In the genomic region with DNA sequence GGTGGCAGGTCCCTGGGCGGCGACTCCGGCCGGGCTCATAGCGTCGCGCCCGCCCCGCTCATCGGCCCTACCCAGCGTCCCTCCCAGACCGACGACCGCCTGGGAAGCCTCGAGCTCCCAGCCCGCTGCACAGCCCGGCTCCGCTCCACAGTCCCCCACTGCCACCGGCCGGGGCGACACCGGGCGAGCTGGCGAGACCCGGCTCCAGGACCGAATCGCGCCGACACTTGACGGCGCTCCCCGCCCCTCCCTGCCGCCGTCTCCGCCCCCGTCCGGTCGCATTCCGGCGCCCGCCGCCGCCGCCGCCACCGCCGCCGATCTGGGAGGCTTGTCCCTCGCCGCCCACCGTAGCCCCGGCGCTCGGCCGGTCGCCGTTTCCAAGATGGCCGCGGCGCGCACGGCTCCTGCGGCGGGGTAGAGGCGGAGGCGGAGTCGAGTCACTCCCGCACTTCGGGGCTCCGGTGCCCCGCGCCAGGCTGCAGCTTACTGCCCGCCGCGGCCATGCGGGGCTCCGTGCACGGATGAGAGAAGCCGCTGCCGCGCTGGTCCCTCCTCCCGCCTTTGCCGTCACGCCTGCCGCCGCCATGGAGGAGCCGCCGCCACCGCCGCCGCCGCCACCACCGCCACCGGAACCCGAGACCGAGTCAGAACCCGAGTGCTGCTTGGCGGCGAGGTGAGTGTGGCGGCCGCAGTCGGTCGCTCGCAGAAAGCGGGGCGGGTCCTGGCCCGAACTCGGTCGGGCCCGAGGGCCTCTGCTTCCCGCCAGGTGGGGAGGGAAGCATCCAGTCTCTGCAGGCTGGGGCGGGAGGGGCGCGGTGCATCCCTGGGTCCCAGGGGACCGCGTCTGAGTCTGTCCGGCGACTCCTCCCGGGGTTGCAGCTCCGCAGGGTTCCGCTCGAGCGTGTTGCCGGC, we compare ENCODE assay signal across 8 cellular contexts. TPM values are rescaled to one million over a fixed set of nuclear protein-coding genes. Genes with fewer than 3 reads are reported as not detected.
DNase-seq lines count a peak whose midpoint lies in the region; ATAC-seq and TF ChIP-seq lines count a peak whose summit lies in the region.

A gene with protein sequence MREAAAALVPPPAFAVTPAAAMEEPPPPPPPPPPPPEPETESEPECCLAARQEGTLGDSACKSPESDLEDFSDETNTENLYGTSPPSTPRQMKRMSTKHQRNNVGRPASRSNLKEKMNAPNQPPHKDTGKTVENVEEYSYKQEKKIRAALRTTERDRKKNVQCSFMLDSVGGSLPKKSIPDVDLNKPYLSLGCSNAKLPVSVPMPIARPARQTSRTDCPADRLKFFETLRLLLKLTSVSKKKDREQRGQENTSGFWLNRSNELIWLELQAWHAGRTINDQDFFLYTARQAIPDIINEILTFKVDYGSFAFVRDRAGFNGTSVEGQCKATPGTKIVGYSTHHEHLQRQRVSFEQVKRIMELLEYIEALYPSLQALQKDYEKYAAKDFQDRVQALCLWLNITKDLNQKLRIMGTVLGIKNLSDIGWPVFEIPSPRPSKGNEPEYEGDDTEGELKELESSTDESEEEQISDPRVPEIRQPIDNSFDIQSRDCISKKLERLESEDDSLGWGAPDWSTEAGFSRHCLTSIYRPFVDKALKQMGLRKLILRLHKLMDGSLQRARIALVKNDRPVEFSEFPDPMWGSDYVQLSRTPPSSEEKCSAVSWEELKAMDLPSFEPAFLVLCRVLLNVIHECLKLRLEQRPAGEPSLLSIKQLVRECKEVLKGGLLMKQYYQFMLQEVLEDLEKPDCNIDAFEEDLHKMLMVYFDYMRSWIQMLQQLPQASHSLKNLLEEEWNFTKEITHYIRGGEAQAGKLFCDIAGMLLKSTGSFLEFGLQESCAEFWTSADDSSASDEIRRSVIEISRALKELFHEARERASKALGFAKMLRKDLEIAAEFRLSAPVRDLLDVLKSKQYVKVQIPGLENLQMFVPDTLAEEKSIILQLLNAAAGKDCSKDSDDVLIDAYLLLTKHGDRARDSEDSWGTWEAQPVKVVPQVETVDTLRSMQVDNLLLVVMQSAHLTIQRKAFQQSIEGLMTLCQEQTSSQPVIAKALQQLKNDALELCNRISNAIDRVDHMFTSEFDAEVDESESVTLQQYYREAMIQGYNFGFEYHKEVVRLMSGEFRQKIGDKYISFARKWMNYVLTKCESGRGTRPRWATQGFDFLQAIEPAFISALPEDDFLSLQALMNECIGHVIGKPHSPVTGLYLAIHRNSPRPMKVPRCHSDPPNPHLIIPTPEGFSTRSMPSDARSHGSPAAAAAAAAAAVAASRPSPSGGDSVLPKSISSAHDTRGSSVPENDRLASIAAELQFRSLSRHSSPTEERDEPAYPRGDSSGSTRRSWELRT (N-terminal part only) (plus strand): TSS at position 359 of the 912 bp plus-strand sequence. CDS start 163 bp downstream, at position 522.

- H3K27me3 ChIP-seq in Panc1 (ENCODE audit: control insufficient read depth, insufficient read depth, low read length) (no peaks in the 10 kb centered on the region), esophagus squamous epithelium (no peaks in the 10 kb centered on the region)

- peaks cover 0 to 14% of the 10 kb centered on the region in 2 donors for H3K36me3 Mint-ChIP-seq in naive B cell
- H3K36me3 Mint-ChIP-seq in stimulated activated memory B cell treated with anti-CD40 and anti-IgM and Interleukin-4, amounts not matched to agents 10 μg/mL and 1 μg/mL and 100 μg/mL, for 72 hours: no peaks in the 10 kb centered on the region

- in situ Hi-C loops in Panc1 (cut with HindIII; ENCODE audit: low pct_unique_long_range_greater_than_20kb, low sequenced_read_pairs): no loop called here

- H3K9me3 Mint-ChIP-seq in naive B cell: peaks cover 2 to 13% (median 8%) of the 10 kb centered on the region in 7 donors
- no peaks in the 10 kb centered on the region for H3K9me3 Mint-ChIP-seq in stimulated activated memory B cell treated with anti-CD40 and anti-IgM and Interleukin-4, amounts not matched to agents 10 μg/mL and 1 μg/mL and 100 μg/mL, for 72 hours

- WGBS in esophagus squamous epithelium, 2 donors: 1 to 10% methylated on average over 4 to 38 of the region's 124 CpGs

- peaks cover 8 to 16% (median 10%) of the 10 kb centered on the region in 3 donors for H3K27me3 Mint-ChIP-seq in naive B cell
- H3K27me3 Mint-ChIP-seq in stimulated activated memory B cell treated with anti-CD40 and anti-IgM and Interleukin-4, amounts not matched to agents 10 μg/mL and 1 μg/mL and 100 μg/mL, for 72 hours: no peaks in the 10 kb centered on the region

- H3K9me3 ChIP-seq in Panc1 (ENCODE audit: control insufficient read depth, insufficient read depth, low read depth, low read length) (no peaks in the 10 kb centered on the region), esophagus squamous epithelium (no peaks in the 10 kb centered on the region)

- peak; percentile 69 for ATAC-seq in GM21360 (IDR thresholded peaks at IDR 0.05; ENCODE audit: unreplicated experiment)
- ATAC-seq in Panc1: peak; percentile 95
- peak; percentile 69 to 71 for ATAC-seq in naive B cell (ENCODE audit: low read depth in 2 of 2)
- peak; percentile 85 for ATAC-seq in stimulated activated memory B cell treated with anti-CD40 and anti-IgM and Interleukin-4, amounts not matched to agents 10 μg/mL and 1 μg/mL and 100 μg/mL, for 72 hours

- POLR2A ChIA-PET in Panc1 (lab: Charles Lee): no interaction called here

- H3K36me3 ChIP-seq in Panc1 (ENCODE audit: control insufficient read depth, insufficient read depth, low read length) (no peaks in the 10 kb centered on the region; the same call in 1 of the 2 replicates), esophagus squamous epithelium (no peaks in the 10 kb centered on the region)

- intact Hi-C loops in Panc1 (cut with micrococcal nuclease; ENCODE audit: unreplicated experiment): loop anchor here (2.0 to 5.0 kb wide), 2 partner anchors 61 to 381 kb away; no protein-coding TSS in a partner anchor
- intact Hi-C loops in esophagus squamous epithelium (cut with DNase I): loop anchor here (5.0 kb wide), 1 partner anchor 59 kb away; no protein-coding TSS in a partner anchor

- no TSS peak for BruUV-seq in Panc1 (replicated peaks; lab: Mats Ljungman, UMichigan)

- CTCF ChIA-PET in Panc1 (lab: Charles Lee): interaction anchor here (0.9 to 1.2 kb wide), 2 partner anchors 61 kb away, joined by 3 to 8 read pairs; no protein-coding TSS in a partner anchor

- H3K27ac ChIP-seq in Panc1 (ENCODE audit: low read length): peak within 1 kb of the TSS; percentile 82
- peak within 1 kb of the TSS; percentile 89 to 98 (median 97) for H3K27ac ChIP-seq in esophagus squamous epithelium

- H3K4me3 ChIP-seq in Panc1 (ENCODE audit: low read depth in 2 of 2, low read length in 2 of 2): peak within 1 kb of the TSS; percentile 67 to 94
- peak within 1 kb of the TSS; percentile 75 to 97 (median 94) for H3K4me3 ChIP-seq in esophagus squamous epithelium

- no peak for TF ChIP-seq CTCF in Panc1 (IDR thresholded peaks at IDR 0.05)
- peak in 3 of 6 experiments; percentile 4 to 14 (median 5) for TF ChIP-seq CTCF in esophagus squamous epithelium (IDR thresholded peaks at IDR 0.05)

- TF ChIP-seq POLR2A in esophagus squamous epithelium (IDR thresholded peaks at IDR 0.05): peak in 3 of 4 donors; percentile 2 to 71 (median 43)

- H3K4me3 Mint-ChIP-seq in naive B cell: peak within 1 kb of the TSS; percentile 94 to 100 (median 96)
- H3K4me3 Mint-ChIP-seq in stimulated activated memory B cell treated with anti-CD40 and anti-IgM and Interleukin-4, amounts not matched to agents 10 μg/mL and 1 μg/mL and 100 μg/mL, for 72 hours: peak within 1 kb of the TSS; percentile 97

- H3K4me1 Mint-ChIP-seq in naive B cell: peaks cover 20 to 34% (median 34%) of the 10 kb centered on the region in 3 donors
- peaks cover 37% of the 10 kb centered on the region for H3K4me1 Mint-ChIP-seq in stimulated activated memory B cell treated with anti-CD40 and anti-IgM and Interleukin-4, amounts not matched to agents 10 μg/mL and 1 μg/mL and 100 μg/mL, for 72 hours

- H3K4me1 ChIP-seq in Panc1 (ENCODE audit: control insufficient read depth, insufficient read depth, low read length) (peaks cover 16% of the 10 kb centered on the region), esophagus squamous epithelium (peaks cover 12 to 53% (median 24%) of the 10 kb centered on the region in 3 donors)

- H3K27ac Mint-ChIP-seq in naive B cell: peak within 1 kb of the TSS; percentile 88 to 96 (median 94)
- H3K27ac Mint-ChIP-seq in stimulated activated memory B cell treated with anti-CD40 and anti-IgM and Interleukin-4, amounts not matched to agents 10 μg/mL and 1 μg/mL and 100 μg/mL, for 72 hours: peak within 1 kb of the TSS; percentile 93

- DNase-seq in DMS 273 (lab: John Stamatoyannopoulos, UW; ENCODE audit: unreplicated experiment) (peak; percentile 90), HT1080 (ENCODE audit: low read depth) (peak; percentile 71), Panc1 (ENCODE audit: low read depth, low spot score) (no peak), esophagus squamous epithelium (lab: John Stamatoyannopoulos, UW) (peak; percentile 19), naive B cell (peak; percentile 84)
- DNase-seq in activated T-cell treated with anti-CD3 and anti-CD28 coated beads, Interleukin-2, amount 50 U/mL, for 48 hours: peak; percentile 86 to 90

RNA-seq across cellular contexts. Expression of the gene that starts here (rescaled TPM):
- 21.1 and 24.5 TPM in 2 replicates for total RNA-seq in HT1080 (2014; rRNA removed; shearing (Covaris generic))
- polyA plus RNA-seq in HT1080 (2015; cell fraction: cytosol; rRNA removed): 20.1 and 40.1 TPM in 2 replicates
- polyA plus RNA-seq in HT1080 (2015; cell fraction: nucleus; rRNA removed): 35.6 and 44.8 TPM in 2 replicates
- total RNA-seq in Panc1 (2021; ENCODE audit: unreplicated experiment) (49.3 TPM), esophagus squamous epithelium (10 to 100 TPM; 22.5 to 38.0 (median 27.4) TPM)
- 19.3 TPM for polyA plus RNA-seq in Panc1 (2012; ENCODE audit: insufficient read length)
- polyA plus RNA-seq in naive B cell (ENCODE audit: low read depth in 6 of 6): 10 to 100 TPM in 2 of 6 donors, 1 to 10 TPM in 4; 3.4 to 12.7 (median 8.5) TPM
